14 cellular contexts compared by ENCODE assay signal in the genomic region with DNA sequence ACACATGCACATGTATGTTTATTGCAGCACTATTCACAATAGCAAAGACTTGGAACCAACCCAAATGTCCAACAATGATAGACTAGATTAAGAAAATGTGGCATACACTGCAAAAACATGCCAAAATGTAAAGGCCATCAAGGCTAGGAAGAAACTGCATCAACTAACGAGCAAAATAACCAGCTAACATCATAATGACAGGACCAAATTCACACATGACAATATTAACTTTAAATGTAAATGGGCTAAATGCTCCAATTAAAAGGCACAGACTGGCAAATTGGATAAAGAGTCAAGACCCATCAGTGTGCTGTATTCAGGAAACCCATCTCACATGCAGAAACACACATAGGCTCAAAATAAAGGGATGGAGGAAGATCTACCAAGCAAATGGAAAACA. TPM values are rescaled to one million over a fixed set of nuclear protein-coding genes. Genes with fewer than 3 reads are reported as not detected.
"Had no signal": no experiment of that assay in that cellular context is flagged by ENCODE, and none has a peak within 500 bp of the region (broad histone marks: within the 10 kb centered on the region; RNA-seq: fewer than 3 reads in every experiment).

No MANE protein-coding gene starts in this region.

RNA-seq across cellular contexts. Expression of a gene that starts 33.9 kb away (rescaled TPM):
- total RNA-seq: activated B cell treated with CpG ODN at 0.5 μM for 24 hours; activated CD4-positive, alpha-beta memory T cell treated with anti-CD3 and anti-CD28 coated beads for 36 hours; activated CD4-positive, alpha-beta memory T cell treated with anti-CD3 and anti-CD28 coated beads, Interleukin-2, amount 10 ng/mL, durations not matched to agents 7 days and 5 days; activated CD4-positive, alpha-beta T cell treated with anti-CD3 and anti-CD28 coated beads for 36 hours; activated CD4-positive, alpha-beta T cell treated with anti-CD3 and anti-CD28 coated beads, Interleukin-2, amount 10 ng/mL, durations not matched to agents 24 days and 14 days; activated CD4-positive, alpha-beta T cell treated with anti-CD3 and anti-CD28 coated beads, Interleukin-2, amount 10 ng/mL, durations not matched to agents 7 days and 5 days; activated CD8-positive, alpha-beta memory T cell treated with anti-CD3 and anti-CD28 coated beads for 36 hours; activated CD8-positive, alpha-beta memory T cell treated with anti-CD3 and anti-CD28 coated beads, Interleukin-2, amount 10 ng/mL, durations not matched to agents 7 days and 5 days; activated CD8-positive, alpha-beta T cell treated with anti-CD3 and anti-CD28 coated beads for 36 hours; activated CD8-positive, alpha-beta T cell treated with anti-CD3 and anti-CD28 coated beads, Interleukin-2, amount 10 ng/mL, durations not matched to agents 7 days and 5 days; T-helper 1 cell treated with Interleukin-12 subunit alpha and Interleukin-12 subunit beta and Interleukin-4 antibody, amounts not matched to agents 30 ng/mL and 1 ng/mL, for 36 hours; T-helper 17 cell; T-helper 2 cell treated with Interferon-gamma antibody and Interleukin-4, amounts not matched to agents 100 ng/mL and 5 ng/mL, for 36 hours; WTC11 had no signal
